Comparison of ENCODE assay signal across 8 cellular contexts in the genomic region with DNA sequence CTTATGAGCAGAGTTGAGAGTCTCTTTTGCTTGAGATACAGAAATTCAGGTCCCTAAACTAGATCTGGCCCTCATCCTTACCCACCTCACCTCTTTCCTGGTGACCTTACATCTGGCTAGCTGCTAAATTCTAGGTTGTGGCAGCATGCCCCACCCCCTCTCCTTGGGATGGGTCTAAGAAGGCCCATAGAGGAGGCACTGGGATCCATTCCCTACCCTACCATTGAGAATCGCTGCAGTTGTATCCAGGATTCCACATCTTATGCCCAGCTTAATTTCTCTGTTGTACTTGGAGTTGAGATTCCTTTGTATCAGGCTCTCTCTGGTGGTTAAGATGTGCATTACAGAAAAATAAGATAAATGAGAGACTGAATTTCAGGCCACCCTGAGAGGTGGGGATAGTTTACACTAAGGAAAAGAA. TPM values are rescaled to one million over a fixed set of nuclear protein-coding genes. Genes with fewer than 3 reads are reported as not detected.
DNase-seq lines count a peak whose midpoint lies in the region; ATAC-seq and TF ChIP-seq lines count a peak whose summit lies in the region.

No MANE protein-coding gene starts in this region.

- no peaks in the 10 kb centered on the region for H3K9me3 ChIP-seq in Karpas-422 (ENCODE audit: low read length)

- H3K27me3 ChIP-seq in Karpas-422 (ENCODE audit: low read length), result no peaks in the 10 kb centered on the region

- no peak for ATAC-seq in GM19467 (IDR thresholded peaks at IDR 0.05; ENCODE audit: unreplicated experiment)

- peak; percentile 41 for DNase-seq in NCI-H1105 treated with DMSO at 0.1 percent for 48 hours (lab: John Stamatoyannopoulos, UW)
- no peak for DNase-seq in NCI-H1105 (lab: John Stamatoyannopoulos, UW)
- peak; percentile 78 for DNase-seq in Karpas-422
- DNase-seq in SK-N-DZ (ENCODE audit: low spot score), result peak; percentile 46
- DNase-seq in epithelial cell of esophagus (ENCODE audit: low read depth), result peak; percentile 52
- DNase-seq in myocyte (ENCODE audit: low read depth), result peak; percentile 89
- no peak for DNase-seq in islet precursor cell

- TF ChIP-seq CTCF in epithelial cell of esophagus (IDR thresholded peaks at IDR 0.05; ENCODE audit: insufficient read depth, low read depth, low read length, missing control alignments), result peak; percentile 48

- peaks cover 19% of the 10 kb centered on the region; the same call in 1 of the 2 replicates for H3K36me3 ChIP-seq in Karpas-422 (ENCODE audit: insufficient read depth, low read length)

- peaks cover 8% of the 10 kb centered on the region for H3K4me1 ChIP-seq in Karpas-422 (ENCODE audit: low read length)

- no peak overlapping the region for H3K27ac ChIP-seq in Karpas-422 (ENCODE audit: low read length)

- no peak overlapping the region for H3K4me2 ChIP-seq in Karpas-422 (ENCODE audit: low read depth, low read length, poor library complexity, severe bottlenecking)

- no peaks in the 10 kb centered on the region for H3K79me2 ChIP-seq in Karpas-422 (ENCODE audit: low read length)

- H3K9ac ChIP-seq in Karpas-422 (ENCODE audit: low read length), result no peak overlapping the region

- no peak overlapping the region for H2AFZ ChIP-seq in Karpas-422 (ENCODE audit: low read length)

- H4K20me1 ChIP-seq in Karpas-422 (ENCODE audit: insufficient read depth, low read depth, low read length), result no peaks in the 10 kb centered on the region

- no peak overlapping the region for H3K4me3 ChIP-seq in Karpas-422 (ENCODE audit: low read length)
- H3K4me3 ChIP-seq in epithelial cell of esophagus (ENCODE audit: low read length), result no peak overlapping the region

- H3K9me2 ChIP-seq in Karpas-422 (replicated peaks; ENCODE audit: insufficient read depth, low read length), result no peaks in the 10 kb centered on the region

RNA-seq across cellular contexts. Expression of a gene that starts 9.5 kb away (rescaled TPM):
- total RNA-seq in Karpas-422 (2014; rRNA removed; shearing (Covaris generic); ENCODE audit: low replicate concordance), result 10.3 and 11.5 TPM in 2 replicates
- polyA plus RNA-seq in SK-N-DZ (2014; cell fraction: cytosol; rRNA removed), result 6.7 and 9.1 TPM in 2 replicates
- 11.0 and 11.9 TPM in 2 replicates for polyA plus RNA-seq in SK-N-DZ (2014; cell fraction: nucleus; rRNA removed)
- 4.9 and 5.6 TPM in 2 replicates for total RNA-seq in myocyte
- 15.2 TPM for polyA plus RNA-seq in myocyte (2012)

RNA-seq across cellular contexts. Expression of a gene that starts 44.6 kb away (rescaled TPM):
- 19.7 and 26.0 TPM in 2 replicates for total RNA-seq in Karpas-422 (2014; rRNA removed; shearing (Covaris generic); ENCODE audit: low replicate concordance)
- 26.2 and 33.5 TPM in 2 replicates for polyA plus RNA-seq in SK-N-DZ (2014; cell fraction: cytosol; rRNA removed)
- 13.3 and 19.3 TPM in 2 replicates for polyA plus RNA-seq in SK-N-DZ (2014; cell fraction: nucleus; rRNA removed)
- 59.3 and 60.6 TPM in 2 replicates for total RNA-seq in myocyte
- 32.7 TPM for polyA plus RNA-seq in myocyte (2012)

RNA-seq across cellular contexts. Expression of a gene that starts 49.6 kb away (rescaled TPM):
- 70.9 and 77.5 TPM in 2 replicates for total RNA-seq in Karpas-422 (2014; rRNA removed; shearing (Covaris generic); ENCODE audit: low replicate concordance)
- polyA plus RNA-seq in SK-N-DZ (2014; cell fraction: cytosol; rRNA removed), result 115 and 123 TPM in 2 replicates
- polyA plus RNA-seq in SK-N-DZ (2014; cell fraction: nucleus; rRNA removed), result 73.1 and 117 TPM in 2 replicates
- total RNA-seq in myocyte, result 44.3 and 45.2 TPM in 2 replicates
- polyA plus RNA-seq in myocyte (2012), result 55.9 TPM

Comparison
In these comparisons a context has a peak if more than half of its experiments do, and no peak if none do; other contexts are left out.
1. DNase-seq: peak in NCI-H1105 treated with DMSO at 0.1 percent for 48 hours (single experiment), Karpas-422 (single experiment), SK-N-DZ (single experiment), epithelial cell of esophagus (single experiment) and myocyte (single experiment); none in NCI-H1105 (single experiment) and islet precursor cell (single experiment).